Comparison of ENCODE assay signal across 23 cellular contexts in the genomic region with DNA sequence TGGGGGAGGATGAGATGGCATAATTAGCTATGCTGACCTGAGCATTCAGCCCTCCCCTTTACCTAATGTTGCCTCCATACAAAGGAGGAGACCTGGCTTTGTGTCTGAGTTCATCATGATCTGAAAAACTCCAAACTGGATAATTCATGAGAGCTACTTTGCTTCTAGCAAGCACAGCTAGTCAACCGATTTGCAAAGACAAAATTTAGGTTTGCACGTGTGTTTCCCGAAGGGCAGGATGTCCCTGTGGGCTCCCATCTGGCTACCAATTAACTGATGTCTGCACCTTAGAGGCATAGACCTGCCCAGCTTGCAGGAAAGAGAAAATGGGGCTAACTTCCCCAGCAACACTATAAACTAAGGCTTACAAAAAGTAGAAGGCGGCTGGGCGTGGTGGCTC. TPM values are rescaled to one million over a fixed set of nuclear protein-coding genes. Genes with fewer than 3 reads are reported as not detected.
DNase-seq lines count a peak whose midpoint lies in the region; ATAC-seq and TF ChIP-seq lines count a peak whose summit lies in the region.
"Had no signal": no experiment of that assay in that cellular context is flagged by ENCODE, and none has a peak within 500 bp of the region (broad histone marks: within the 10 kb centered on the region; RNA-seq: fewer than 3 reads in every experiment).

No MANE protein-coding gene starts in this region.

- H3K36me3 ChIP-seq in SU-DHL-6 (ENCODE audit: low read length) = no peaks in the 10 kb centered on the region
- H3K36me3 ChIP-seq: MG63, Peyer's patch, SJCRH30 had no signal

- H3K4me3 ChIP-seq in SU-DHL-6 (ENCODE audit: insufficient read depth, low read length, poor library complexity, severe bottlenecking) = no peak overlapping the region
- H3K4me3 ChIP-seq: MG63, Peyer's patch, SJCRH30 had no signal

- peak overlapping the region in 1 of 4 donors; percentile 71 for H3K4me3 Mint-ChIP-seq in IgD-negative memory B cell
- H3K4me3 Mint-ChIP-seq in stimulated activated memory B cell treated with anti-CD40 and anti-IgM and Interleukin-4, amounts not matched to agents 10 μg/mL and 1 μg/mL and 100 μg/mL, for 72 hours = no peak overlapping the region

- peak overlapping the region; percentile 8 to 99 (median 97) for H3K27ac Mint-ChIP-seq in IgD-negative memory B cell
- H3K27ac Mint-ChIP-seq in stimulated activated memory B cell treated with anti-CD40 and anti-IgM and Interleukin-4, amounts not matched to agents 10 μg/mL and 1 μg/mL and 100 μg/mL, for 72 hours = peak overlapping the region; percentile 86
- H3K27ac Mint-ChIP-seq: CD4-positive, CD25-positive, alpha-beta regulatory T cell had no signal

- H3K4me2 ChIP-seq in SU-DHL-6 (ENCODE audit: low read depth, low read length, poor library complexity, severe bottlenecking) = peak overlapping the region; percentile 21

- H3K36me3 Mint-ChIP-seq in IgD-negative memory B cell = peaks cover 2% of the 10 kb centered on the region
- no peaks in the 10 kb centered on the region for H3K36me3 Mint-ChIP-seq in stimulated activated memory B cell treated with anti-CD40 and anti-IgM and Interleukin-4, amounts not matched to agents 10 μg/mL and 1 μg/mL and 100 μg/mL, for 72 hours
- H3K36me3 Mint-ChIP-seq: CD4-positive, CD25-positive, alpha-beta regulatory T cell had no signal

- H2AFZ ChIP-seq in SU-DHL-6 (ENCODE audit: low read depth, low read length, severe bottlenecking) = no peak overlapping the region

- H3F3A ChIP-seq in SU-DHL-6 (ENCODE audit: insufficient read depth) = peaks cover 61% of the 10 kb centered on the region

- H3K27ac ChIP-seq in SU-DHL-6 (ENCODE audit: low read depth, low read length) (peak overlapping the region; percentile 98), foreskin keratinocyte (no peak overlapping the region)
- H3K27ac ChIP-seq: SJCRH30 had no signal

- H3K27me3 Mint-ChIP-seq in IgD-negative memory B cell = no peaks in the 10 kb centered on the region
- no peaks in the 10 kb centered on the region for H3K27me3 Mint-ChIP-seq in stimulated activated memory B cell treated with anti-CD40 and anti-IgM and Interleukin-4, amounts not matched to agents 10 μg/mL and 1 μg/mL and 100 μg/mL, for 72 hours

- no peak for ATAC-seq in stimulated activated memory B cell treated with anti-CD40 and anti-IgM and Interleukin-4, amounts not matched to agents 10 μg/mL and 1 μg/mL and 100 μg/mL, for 72 hours
- no peak for ATAC-seq in foreskin keratinocyte

- peaks cover 33 to 66% (median 66%) of the 10 kb centered on the region in 3 donors for H3K4me1 Mint-ChIP-seq in IgD-negative memory B cell
- peaks cover 72% of the 10 kb centered on the region for H3K4me1 Mint-ChIP-seq in stimulated activated memory B cell treated with anti-CD40 and anti-IgM and Interleukin-4, amounts not matched to agents 10 μg/mL and 1 μg/mL and 100 μg/mL, for 72 hours

- H3K4me1 ChIP-seq in foreskin keratinocyte = no peaks in the 10 kb centered on the region
- H3K4me1 ChIP-seq: SJCRH30 had no signal

- no peaks in the 10 kb centered on the region for H3K9me3 ChIP-seq in SU-DHL-6 (ENCODE audit: insufficient read depth, low read length)
- H3K9me3 ChIP-seq: Peyer's patch, SJCRH30 had no signal

- no peaks in the 10 kb centered on the region for H4K20me1 ChIP-seq in SU-DHL-6 (ENCODE audit: low read depth, low read length)

- peak; percentile 38 for DNase-seq in NCI-H2171 treated with DMSO at 0.1 percent for 48 hours (lab: John Stamatoyannopoulos, UW)
- DNase-seq in NCI-H2171 (lab: John Stamatoyannopoulos, UW) = no peak
- DNase-seq in activated CD4-positive, alpha-beta T cell treated with anti-CD3 and anti-CD28 coated beads, Interleukin-2, amount 50 U/mL, for 48 hours = no peak
- no peak for DNase-seq in foreskin keratinocyte
- no peak for DNase-seq in globus pallidus (ENCODE audit: low spot score)
- DNase-seq: CD4-positive, CD25-positive, alpha-beta regulatory T cell; GF-D8; Kasumi-1; MG63; NCI-H1092; NCI-H1436; NCI-H187 treated with DMSO at 0.1 percent for 48 hours; NCI-H2107; NCI-H524 treated with DMSO at 0.1 percent for 48 hours; Peyer's patch; SJCRH30; T-helper 9 cell had no signal

- H3K9me2 ChIP-seq in SU-DHL-6 (replicated peaks; ENCODE audit: insufficient read depth, low read length) = no peaks in the 10 kb centered on the region

- no peaks in the 10 kb centered on the region for H3K79me2 ChIP-seq in SU-DHL-6 (ENCODE audit: insufficient read depth, low read length)

- H3K27me3 ChIP-seq in SU-DHL-6 (ENCODE audit: low read length) (no peaks in the 10 kb centered on the region), foreskin keratinocyte (peaks cover 12% of the 10 kb centered on the region)
- H3K27me3 ChIP-seq: MG63, Peyer's patch, SJCRH30 had no signal

- H3K9me3 Mint-ChIP-seq in IgD-negative memory B cell = no peaks in the 10 kb centered on the region
- no peaks in the 10 kb centered on the region for H3K9me3 Mint-ChIP-seq in stimulated activated memory B cell treated with anti-CD40 and anti-IgM and Interleukin-4, amounts not matched to agents 10 μg/mL and 1 μg/mL and 100 μg/mL, for 72 hours
- H3K9me3 Mint-ChIP-seq: CD4-positive, CD25-positive, alpha-beta regulatory T cell had no signal

- peak overlapping the region; percentile 64 for H3K9ac ChIP-seq in SU-DHL-6 (ENCODE audit: low read length)

- TF ChIP-seq CTCF in SU-DHL-6 (IDR thresholded peaks at IDR 0.05; ENCODE audit: insufficient read depth, low read length, poor library complexity, severe bottlenecking) (no peak), foreskin keratinocyte (conservative IDR thresholded peaks at IDR 0.05) (no peak)

RNA-seq across cellular contexts. Expression of gene POU2AF1, which starts 42.2 kb away (rescaled TPM):
- polyA plus RNA-seq in IgD-negative memory B cell (194 TPM), foreskin keratinocyte (not detected in 2 replicates)
- total RNA-seq in foreskin keratinocyte = not detected in 2 replicates
- total RNA-seq: A172, H4, SJCRH30 had no signal
- polyA plus RNA-seq: AG04450 had no signal

Comparison
In these comparisons a context has a peak if more than half of its experiments do, and no peak if none do; other contexts are left out.
1. RNA of gene POU2AF1, which starts 42.2 kb away (polyA plus RNA-seq): 194 TPM in IgD-negative memory B cell (single experiment); not detected in foreskin keratinocyte; every median in the first group is over 100 times any median in the second.